ENCODE assay signal across 22 cellular contexts in the genomic region with DNA sequence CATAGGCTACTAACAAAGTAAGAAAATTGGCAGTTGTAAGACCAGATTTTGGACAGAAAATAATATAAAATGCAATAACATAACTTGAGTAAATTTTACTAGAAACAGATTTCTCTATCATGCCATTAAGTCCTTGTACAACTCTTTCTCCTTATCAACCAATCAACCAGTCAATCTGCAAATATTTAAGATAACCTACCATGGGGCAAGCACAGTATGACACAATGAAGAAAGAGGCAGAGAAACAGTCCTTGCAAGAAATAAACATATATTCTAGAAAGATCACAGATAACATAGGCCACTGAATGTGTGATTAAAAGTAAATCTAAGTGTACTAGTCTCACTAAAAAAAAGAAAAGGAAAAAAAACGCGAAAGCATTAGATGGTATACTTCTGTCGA.
"Had no signal": no experiment of that assay in that cellular context is flagged by ENCODE, and none has a peak within 500 bp of the region (broad histone marks: within the 10 kb centered on the region; RNA-seq: fewer than 3 reads in every experiment).

No MANE protein-coding gene starts in this region.

- H3K36me3 ChIP-seq: colonic mucosa, esophagus squamous epithelium, lower lobe of right lung, neutrophil, pancreas, right lobe of liver, suprapubic skin, upper lobe of left lung had no signal

- H3K9me3 ChIP-seq: colonic mucosa, esophagus squamous epithelium, lower lobe of right lung, mucosa of descending colon, neutrophil, pancreas, right lobe of liver, suprapubic skin, upper lobe of left lung had no signal

- H3K27me3 Mint-ChIP-seq: naive thymus-derived CD4-positive, alpha-beta T cell; stimulated activated naive CD8-positive, alpha-beta T cell treated with anti-CD3 and anti-CD28 coated beads, Interleukin-15, amount 100 ng/mL, for 72 hours had no signal

- H3K27ac Mint-ChIP-seq: mesothelial cell of epicardium; stimulated activated naive CD8-positive, alpha-beta T cell treated with anti-CD3 and anti-CD28 coated beads, Interleukin-15, amount 100 ng/mL, for 72 hours had no signal

- H3K4me3 ChIP-seq: colonic mucosa, esophagus squamous epithelium, lower lobe of right lung, mucosa of descending colon, pancreas, right lobe of liver, suprapubic skin, upper lobe of left lung had no signal

- H3K36me3 Mint-ChIP-seq: mesothelial cell of epicardium had no signal

- ATAC-seq: left ventricle myocardium superior; lower lobe of right lung; mucosa of descending colon; naive thymus-derived CD4-positive, alpha-beta T cell; pancreas; right lobe of liver; stimulated activated naive CD8-positive, alpha-beta T cell treated with anti-CD3 and anti-CD28 coated beads, Interleukin-15, amount 100 ng/mL, for 72 hours had no signal

- H3K27ac ChIP-seq: colonic mucosa, esophagus squamous epithelium, lower lobe of right lung, neutrophil, pancreas, right lobe of liver, suprapubic skin, upper lobe of left lung had no signal

- H3K9me3 Mint-ChIP-seq: mesothelial cell of epicardium; naive thymus-derived CD4-positive, alpha-beta T cell; stimulated activated naive CD8-positive, alpha-beta T cell treated with anti-CD3 and anti-CD28 coated beads, Interleukin-15, amount 100 ng/mL, for 72 hours had no signal

- H3K27me3 ChIP-seq: colonic mucosa, esophagus squamous epithelium, neutrophil, pancreas, right lobe of liver, suprapubic skin, upper lobe of left lung had no signal

- H3K4me3 Mint-ChIP-seq: mesothelial cell of epicardium; naive thymus-derived CD4-positive, alpha-beta T cell; stimulated activated naive CD8-positive, alpha-beta T cell treated with anti-CD3 and anti-CD28 coated beads, Interleukin-15, amount 100 ng/mL, for 72 hours had no signal

- H3K4me1 ChIP-seq: colonic mucosa, right lobe of liver had no signal

- DNase-seq: caudate nucleus; colonic mucosa; dermis blood vessel endothelial cell; effector memory CD4-positive, alpha-beta T cell; erythroblast; esophagus squamous epithelium; left ventricle myocardium superior; lower lobe of right lung; mucosa of descending colon; naive thymus-derived CD4-positive, alpha-beta T cell; pancreas; right lobe of liver; small intestine; stimulated activated CD4-positive, alpha-beta T cell treated with anti-CD3 and anti-CD28 coated beads, Interleukin-1b, Interleukin-23, amount 100 ng/mL, for 48 hours; stimulated activated CD4-positive, alpha-beta T cell treated with anti-CD3 and anti-CD28 coated beads, Interleukin-4, amount 100 ng/mL, for 1 hour; stimulated activated CD8-positive, alpha-beta memory T cell treated with anti-CD3 and anti-CD28 coated beads, Interleukin-4, amount 100 ng/mL, for 48 hours; stimulated activated naive CD4-positive, alpha-beta T cell; stimulated activated naive CD8-positive, alpha-beta T cell treated with anti-CD3 and anti-CD28 coated beads, Interleukin-15, amount 100 ng/mL, for 72 hours; upper lobe of left lung had no signal
